In genomic region chr19:19355606-19356139, GRCh38 we compare ENCODE assay signal across 20 cellular contexts.
"Had no signal": no experiment of that assay in that cellular context is flagged by ENCODE, and none has a peak within 500 bp of the region (broad histone marks: within the 10 kb centered on the region; RNA-seq: fewer than 3 reads in every experiment).

No MANE protein-coding gene starts in this region.

- DNase-seq: Karpas-422, KG1, MG63, NCI-H1092, NCI-H1105 treated with DMSO at 0.1 percent for 48 hours, NCI-H1417 treated with DMSO at 0.1 percent for 48 hours, NCI-H146, NCI-H1694 treated with DMSO at 0.1 percent for 48 hours, NCI-H1930, NCI-H2081, NCI-H2107, NCI-H2227 treated with DMSO at 0.1 percent for 48 hours, NCI-H524, NCI-H526 treated with DMSO at 0.1 percent for 48 hours, NCI-H748 treated with DMSO at 0.1 percent for 48 hours, RPMI8226, SHP77, SK-N-SH, SW 1271 had no signal

- H3K4me2 ChIP-seq: SK-N-SH had no signal

- H3K27me3 ChIP-seq: MG63 had no signal

- H3K9me3 ChIP-seq: MG63, SK-N-SH had no signal

- H3K9me2 ChIP-seq: SK-N-SH had no signal

- H3K9ac ChIP-seq: SK-N-SH had no signal

- FAIRE-seq: RCC 7860 had no signal

- H3K4me3 ChIP-seq: MG63 had no signal
